Comparison of ENCODE assay signal across 1 cellular context in the genomic region with DNA sequence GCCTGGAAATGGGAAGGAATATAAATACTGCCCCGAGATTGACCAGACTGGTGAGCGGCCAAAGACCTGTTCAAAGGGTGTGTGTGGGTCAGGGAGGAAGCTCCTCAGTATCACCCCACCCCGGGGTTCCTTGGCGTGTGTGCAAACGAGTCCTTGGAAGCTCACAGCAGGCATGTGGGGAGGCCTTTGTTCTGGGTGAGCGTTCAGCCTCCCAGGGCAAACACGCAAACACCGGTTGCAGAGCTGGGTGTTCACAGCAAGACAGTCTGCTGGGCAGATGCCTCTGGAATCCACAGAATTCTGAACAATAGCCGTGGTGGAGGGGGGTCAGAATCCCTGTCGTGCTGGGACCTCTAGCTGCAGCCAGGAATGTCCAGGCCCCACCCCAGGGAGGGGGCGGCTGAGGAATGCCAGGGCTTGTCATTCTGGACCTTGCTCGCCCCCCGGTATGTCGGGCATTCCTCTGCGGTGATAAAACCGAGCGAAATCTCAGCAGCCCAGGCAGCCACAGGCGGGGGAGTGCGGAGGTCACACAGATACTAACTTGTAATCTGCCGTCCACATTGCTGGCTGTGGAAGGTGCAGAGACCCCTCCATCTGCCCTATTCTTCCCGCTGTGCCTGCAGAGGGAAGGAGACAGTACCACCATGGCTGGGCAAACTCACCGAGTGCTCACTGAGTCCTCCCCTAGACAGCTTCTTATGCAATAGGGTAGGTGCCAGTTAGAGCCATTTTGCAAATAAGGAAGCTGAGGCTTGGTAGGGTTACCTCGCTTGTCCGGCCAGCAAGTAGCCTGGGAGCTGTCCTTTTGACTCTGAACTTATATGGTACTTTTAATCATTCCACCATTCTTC.
TF ChIP-seq lines count a peak whose summit lies in the region.

No MANE protein-coding gene starts in this region.

TF ChIP-seq in HepG2, 621 proteins besides CTCF, POLR2A, EP300 and RAD21 (continued from another document and continues in another):
- TF ChIP-seq, protein P1, sequence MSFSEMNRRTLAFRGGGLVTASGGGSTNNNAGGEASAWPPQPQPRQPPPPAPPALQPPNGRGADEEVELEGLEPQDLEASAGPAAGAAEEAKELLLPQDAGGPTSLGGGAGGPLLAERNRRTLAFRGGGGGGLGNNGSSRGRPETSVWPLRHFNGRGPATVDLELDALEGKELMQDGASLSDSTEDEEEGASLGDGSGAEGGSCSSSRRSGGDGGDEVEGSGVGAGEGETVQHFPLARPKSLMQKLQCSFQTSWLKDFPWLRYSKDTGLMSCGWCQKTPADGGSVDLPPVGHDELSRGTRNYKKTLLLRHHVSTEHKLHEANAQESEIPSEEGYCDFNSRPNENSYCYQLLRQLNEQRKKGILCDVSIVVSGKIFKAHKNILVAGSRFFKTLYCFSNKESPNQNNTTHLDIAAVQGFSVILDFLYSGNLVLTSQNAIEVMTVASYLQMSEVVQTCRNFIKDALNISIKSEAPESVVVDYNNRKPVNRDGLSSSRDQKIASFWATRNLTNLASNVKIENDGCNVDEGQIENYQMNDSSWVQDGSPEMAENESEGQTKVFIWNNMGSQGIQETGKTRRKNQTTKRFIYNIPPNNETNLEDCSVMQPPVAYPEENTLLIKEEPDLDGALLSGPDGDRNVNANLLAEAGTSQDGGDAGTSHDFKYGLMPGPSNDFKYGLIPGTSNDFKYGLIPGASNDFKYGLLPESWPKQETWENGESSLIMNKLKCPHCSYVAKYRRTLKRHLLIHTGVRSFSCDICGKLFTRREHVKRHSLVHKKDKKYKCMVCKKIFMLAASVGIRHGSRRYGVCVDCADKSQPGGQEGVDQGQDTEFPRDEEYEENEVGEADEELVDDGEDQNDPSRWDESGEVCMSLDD (CRISPR knock-in tag; IDR thresholded peaks at IDR 0.05; ENCODE audit: borderline replicate concordance): peak; percentile 86; the same call in 1 of the 2 replicates
- TF ChIP-seq, protein P2, sequence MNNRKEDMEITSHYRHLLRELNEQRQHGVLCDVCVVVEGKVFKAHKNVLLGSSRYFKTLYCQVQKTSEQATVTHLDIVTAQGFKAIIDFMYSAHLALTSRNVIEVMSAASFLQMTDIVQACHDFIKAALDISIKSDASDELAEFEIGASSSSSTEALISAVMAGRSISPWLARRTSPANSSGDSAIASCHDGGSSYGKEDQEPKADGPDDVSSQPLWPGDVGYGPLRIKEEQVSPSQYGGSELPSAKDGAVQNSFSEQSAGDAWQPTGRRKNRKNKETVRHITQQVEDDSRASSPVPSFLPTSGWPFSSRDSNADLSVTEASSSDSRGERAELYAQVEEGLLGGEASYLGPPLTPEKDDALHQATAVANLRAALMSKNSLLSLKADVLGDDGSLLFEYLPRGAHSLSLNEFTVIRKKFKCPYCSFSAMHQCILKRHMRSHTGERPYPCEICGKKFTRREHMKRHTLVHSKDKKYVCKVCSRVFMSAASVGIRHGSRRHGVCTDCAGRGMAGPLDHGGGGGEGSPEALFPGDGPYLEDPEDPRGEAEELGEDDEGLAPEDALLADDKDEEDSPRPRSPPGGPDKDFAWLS (CRISPR knock-in tag; IDR thresholded peaks at IDR 0.05; ENCODE audit: borderline replicate concordance): 0 out of 2 replicates have a peak, but pooled peaks have one; percentile 41
- TF ChIP-seq, protein P3, sequence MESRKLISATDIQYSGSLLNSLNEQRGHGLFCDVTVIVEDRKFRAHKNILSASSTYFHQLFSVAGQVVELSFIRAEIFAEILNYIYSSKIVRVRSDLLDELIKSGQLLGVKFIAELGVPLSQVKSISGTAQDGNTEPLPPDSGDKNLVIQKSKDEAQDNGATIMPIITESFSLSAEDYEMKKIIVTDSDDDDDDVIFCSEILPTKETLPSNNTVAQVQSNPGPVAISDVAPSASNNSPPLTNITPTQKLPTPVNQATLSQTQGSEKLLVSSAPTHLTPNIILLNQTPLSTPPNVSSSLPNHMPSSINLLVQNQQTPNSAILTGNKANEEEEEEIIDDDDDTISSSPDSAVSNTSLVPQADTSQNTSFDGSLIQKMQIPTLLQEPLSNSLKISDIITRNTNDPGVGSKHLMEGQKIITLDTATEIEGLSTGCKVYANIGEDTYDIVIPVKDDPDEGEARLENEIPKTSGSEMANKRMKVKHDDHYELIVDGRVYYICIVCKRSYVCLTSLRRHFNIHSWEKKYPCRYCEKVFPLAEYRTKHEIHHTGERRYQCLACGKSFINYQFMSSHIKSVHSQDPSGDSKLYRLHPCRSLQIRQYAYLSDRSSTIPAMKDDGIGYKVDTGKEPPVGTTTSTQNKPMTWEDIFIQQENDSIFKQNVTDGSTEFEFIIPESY (CRISPR knock-in tag; IDR thresholded peaks at IDR 0.05): peak; percentile 80
- TF ChIP-seq ZNF644 (CRISPR knock-in tag; IDR thresholded peaks at IDR 0.05; ENCODE audit: low read depth): peak; percentile 8; the same call in 1 of the 2 replicates
- peak; percentile 69 for TF ChIP-seq KDM2A (CRISPR knock-in tag; IDR thresholded peaks at IDR 0.05; ENCODE audit: borderline replicate concordance, low read depth)
- TF ChIP-seq, protein P4, sequence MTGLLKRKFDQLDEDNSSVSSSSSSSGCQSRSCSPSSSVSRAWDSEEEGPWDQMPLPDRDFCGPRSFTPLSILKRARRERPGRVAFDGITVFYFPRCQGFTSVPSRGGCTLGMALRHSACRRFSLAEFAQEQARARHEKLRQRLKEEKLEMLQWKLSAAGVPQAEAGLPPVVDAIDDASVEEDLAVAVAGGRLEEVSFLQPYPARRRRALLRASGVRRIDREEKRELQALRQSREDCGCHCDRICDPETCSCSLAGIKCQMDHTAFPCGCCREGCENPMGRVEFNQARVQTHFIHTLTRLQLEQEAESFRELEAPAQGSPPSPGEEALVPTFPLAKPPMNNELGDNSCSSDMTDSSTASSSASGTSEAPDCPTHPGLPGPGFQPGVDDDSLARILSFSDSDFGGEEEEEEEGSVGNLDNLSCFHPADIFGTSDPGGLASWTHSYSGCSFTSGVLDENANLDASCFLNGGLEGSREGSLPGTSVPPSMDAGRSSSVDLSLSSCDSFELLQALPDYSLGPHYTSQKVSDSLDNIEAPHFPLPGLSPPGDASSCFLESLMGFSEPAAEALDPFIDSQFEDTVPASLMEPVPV (CRISPR knock-in tag; IDR thresholded peaks at IDR 0.05): peak; percentile 92
- TF ChIP-seq HMG20A (CRISPR knock-in tag; IDR thresholded peaks at IDR 0.05; ENCODE audit: borderline replicate concordance): peak; percentile 93
- peak; percentile 97 for TF ChIP-seq HDAC1 (CRISPR knock-in tag; IDR thresholded peaks at IDR 0.05)
- 0 out of 2 replicates have a peak, but pooled peaks have one; percentile 46 for TF ChIP-seq ZNF34 (CRISPR knock-in tag; IDR thresholded peaks at IDR 0.05; ENCODE audit: borderline replicate concordance)
- TF ChIP-seq PHF21A (CRISPR knock-in tag; IDR thresholded peaks at IDR 0.05): peak; percentile 100
- TF ChIP-seq IRX3 (CRISPR knock-in tag; IDR thresholded peaks at IDR 0.05; ENCODE audit: borderline replicate concordance, low read depth): peak; percentile 59; the same call in 1 of the 2 replicates
- TF ChIP-seq ZNF292 (CRISPR knock-in tag; IDR thresholded peaks at IDR 0.05; ENCODE audit: borderline replicate concordance, low read depth): peak; percentile 99
- TF ChIP-seq BORCS8-MEF2B (CRISPR knock-in tag; IDR thresholded peaks at IDR 0.05): peak; percentile 71
- peak; percentile 81; the same call in 1 of the 2 replicates for TF ChIP-seq ZNF350 (CRISPR knock-in tag; IDR thresholded peaks at IDR 0.05; ENCODE audit: borderline replicate concordance, low read depth)
- TF ChIP-seq, protein P5, sequence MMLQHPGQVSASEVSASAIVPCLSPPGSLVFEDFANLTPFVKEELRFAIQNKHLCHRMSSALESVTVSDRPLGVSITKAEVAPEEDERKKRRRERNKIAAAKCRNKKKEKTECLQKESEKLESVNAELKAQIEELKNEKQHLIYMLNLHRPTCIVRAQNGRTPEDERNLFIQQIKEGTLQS (CRISPR knock-in tag; IDR thresholded peaks at IDR 0.05): peak; percentile 94
- TF ChIP-seq, protein P6, sequence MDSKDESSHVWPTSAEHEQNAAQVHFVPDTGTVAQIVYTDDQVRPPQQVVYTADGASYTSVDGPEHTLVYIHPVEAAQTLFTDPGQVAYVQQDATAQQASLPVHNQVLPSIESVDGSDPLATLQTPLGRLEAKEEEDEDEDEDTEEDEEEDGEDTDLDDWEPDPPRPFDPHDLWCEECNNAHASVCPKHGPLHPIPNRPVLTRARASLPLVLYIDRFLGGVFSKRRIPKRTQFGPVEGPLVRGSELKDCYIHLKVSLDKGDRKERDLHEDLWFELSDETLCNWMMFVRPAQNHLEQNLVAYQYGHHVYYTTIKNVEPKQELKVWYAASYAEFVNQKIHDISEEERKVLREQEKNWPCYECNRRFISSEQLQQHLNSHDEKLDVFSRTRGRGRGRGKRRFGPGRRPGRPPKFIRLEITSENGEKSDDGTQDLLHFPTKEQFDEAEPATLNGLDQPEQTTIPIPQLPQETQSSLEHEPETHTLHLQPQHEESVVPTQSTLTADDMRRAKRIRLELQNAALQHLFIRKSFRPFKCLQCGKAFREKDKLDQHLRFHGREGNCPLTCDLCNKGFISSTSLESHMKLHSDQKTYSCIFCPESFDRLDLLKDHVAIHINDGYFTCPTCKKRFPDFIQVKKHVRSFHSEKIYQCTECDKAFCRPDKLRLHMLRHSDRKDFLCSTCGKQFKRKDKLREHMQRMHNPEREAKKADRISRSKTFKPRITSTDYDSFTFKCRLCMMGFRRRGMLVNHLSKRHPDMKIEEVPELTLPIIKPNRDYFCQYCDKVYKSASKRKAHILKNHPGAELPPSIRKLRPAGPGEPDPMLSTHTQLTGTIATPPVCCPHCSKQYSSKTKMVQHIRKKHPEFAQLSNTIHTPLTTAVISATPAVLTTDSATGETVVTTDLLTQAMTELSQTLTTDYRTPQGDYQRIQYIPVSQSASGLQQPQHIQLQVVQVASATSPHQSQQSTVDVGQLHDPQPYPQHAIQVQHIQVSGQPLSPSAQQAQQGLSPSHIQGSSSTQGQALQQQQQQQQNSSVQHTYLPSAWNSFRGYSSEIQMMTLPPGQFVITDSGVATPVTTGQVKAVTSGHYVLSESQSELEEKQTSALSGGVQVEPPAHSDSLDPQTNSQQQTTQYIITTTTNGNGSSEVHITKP (CRISPR knock-in tag; IDR thresholded peaks at IDR 0.05; ENCODE audit: low read depth): peak; percentile 71; the same call in 1 of the 2 replicates
- peak; percentile 89 for TF ChIP-seq ZNF430 (CRISPR knock-in tag; IDR thresholded peaks at IDR 0.05)
- TF ChIP-seq ONECUT2 (CRISPR knock-in tag; IDR thresholded peaks at IDR 0.05): peak; percentile 43; the same call in 1 of the 2 replicates
- TF ChIP-seq MED8 (CRISPR knock-in tag; IDR thresholded peaks at IDR 0.05; ENCODE audit: insufficient replicate concordance): peak; percentile 86
- TF ChIP-seq NCOA2 (CRISPR knock-in tag; IDR thresholded peaks at IDR 0.05): peak; percentile 95
- peak; percentile 72; the same call in 1 of the 2 replicates for TF ChIP-seq MXD4 (CRISPR knock-in tag; IDR thresholded peaks at IDR 0.05)
- TF ChIP-seq, protein P7, sequence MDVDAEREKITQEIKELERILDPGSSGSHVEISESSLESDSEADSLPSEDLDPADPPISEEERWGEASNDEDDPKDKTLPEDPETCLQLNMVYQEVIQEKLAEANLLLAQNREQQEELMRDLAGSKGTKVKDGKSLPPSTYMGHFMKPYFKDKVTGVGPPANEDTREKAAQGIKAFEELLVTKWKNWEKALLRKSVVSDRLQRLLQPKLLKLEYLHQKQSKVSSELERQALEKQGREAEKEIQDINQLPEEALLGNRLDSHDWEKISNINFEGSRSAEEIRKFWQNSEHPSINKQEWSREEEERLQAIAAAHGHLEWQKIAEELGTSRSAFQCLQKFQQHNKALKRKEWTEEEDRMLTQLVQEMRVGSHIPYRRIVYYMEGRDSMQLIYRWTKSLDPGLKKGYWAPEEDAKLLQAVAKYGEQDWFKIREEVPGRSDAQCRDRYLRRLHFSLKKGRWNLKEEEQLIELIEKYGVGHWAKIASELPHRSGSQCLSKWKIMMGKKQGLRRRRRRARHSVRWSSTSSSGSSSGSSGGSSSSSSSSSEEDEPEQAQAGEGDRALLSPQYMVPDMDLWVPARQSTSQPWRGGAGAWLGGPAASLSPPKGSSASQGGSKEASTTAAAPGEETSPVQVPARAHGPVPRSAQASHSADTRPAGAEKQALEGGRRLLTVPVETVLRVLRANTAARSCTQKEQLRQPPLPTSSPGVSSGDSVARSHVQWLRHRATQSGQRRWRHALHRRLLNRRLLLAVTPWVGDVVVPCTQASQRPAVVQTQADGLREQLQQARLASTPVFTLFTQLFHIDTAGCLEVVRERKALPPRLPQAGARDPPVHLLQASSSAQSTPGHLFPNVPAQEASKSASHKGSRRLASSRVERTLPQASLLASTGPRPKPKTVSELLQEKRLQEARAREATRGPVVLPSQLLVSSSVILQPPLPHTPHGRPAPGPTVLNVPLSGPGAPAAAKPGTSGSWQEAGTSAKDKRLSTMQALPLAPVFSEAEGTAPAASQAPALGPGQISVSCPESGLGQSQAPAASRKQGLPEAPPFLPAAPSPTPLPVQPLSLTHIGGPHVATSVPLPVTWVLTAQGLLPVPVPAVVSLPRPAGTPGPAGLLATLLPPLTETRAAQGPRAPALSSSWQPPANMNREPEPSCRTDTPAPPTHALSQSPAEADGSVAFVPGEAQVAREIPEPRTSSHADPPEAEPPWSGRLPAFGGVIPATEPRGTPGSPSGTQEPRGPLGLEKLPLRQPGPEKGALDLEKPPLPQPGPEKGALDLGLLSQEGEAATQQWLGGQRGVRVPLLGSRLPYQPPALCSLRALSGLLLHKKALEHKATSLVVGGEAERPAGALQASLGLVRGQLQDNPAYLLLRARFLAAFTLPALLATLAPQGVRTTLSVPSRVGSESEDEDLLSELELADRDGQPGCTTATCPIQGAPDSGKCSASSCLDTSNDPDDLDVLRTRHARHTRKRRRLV (CRISPR knock-in tag; IDR thresholded peaks at IDR 0.05): 0 out of 2 replicates have a peak, but pooled peaks have one; percentile 44
- TF ChIP-seq, protein P8, sequence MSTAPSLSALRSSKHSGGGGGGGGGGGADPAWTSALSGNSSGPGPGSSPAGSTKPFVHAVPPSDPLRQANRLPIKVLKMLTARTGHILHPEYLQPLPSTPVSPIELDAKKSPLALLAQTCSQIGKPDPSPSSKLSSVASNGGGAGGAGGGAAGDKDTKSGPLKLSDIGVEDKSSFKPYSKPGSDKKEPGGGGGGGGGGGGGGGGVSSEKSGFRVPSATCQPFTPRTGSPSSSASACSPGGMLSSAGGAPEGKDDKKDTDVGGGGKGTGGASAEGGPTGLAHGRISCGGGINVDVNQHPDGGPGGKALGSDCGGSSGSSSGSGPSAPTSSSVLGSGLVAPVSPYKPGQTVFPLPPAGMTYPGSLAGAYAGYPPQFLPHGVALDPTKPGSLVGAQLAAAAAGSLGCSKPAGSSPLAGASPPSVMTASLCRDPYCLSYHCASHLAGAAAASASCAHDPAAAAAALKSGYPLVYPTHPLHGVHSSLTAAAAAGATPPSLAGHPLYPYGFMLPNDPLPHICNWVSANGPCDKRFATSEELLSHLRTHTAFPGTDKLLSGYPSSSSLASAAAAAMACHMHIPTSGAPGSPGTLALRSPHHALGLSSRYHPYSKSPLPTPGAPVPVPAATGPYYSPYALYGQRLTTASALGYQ (CRISPR knock-in tag; IDR thresholded peaks at IDR 0.05): peak; percentile 60
- TF ChIP-seq GABPB1 (CRISPR knock-in tag; IDR thresholded peaks at IDR 0.05): peak; percentile 70
- TF ChIP-seq MYC (CRISPR knock-in tag; IDR thresholded peaks at IDR 0.05; ENCODE audit: borderline replicate concordance): peak; percentile 85; the same call in 1 of the 2 replicates
